In genomic region chr9:130920762-130921482, GRCh38 we compare ENCODE assay signal across 22 cellular contexts. TPM values are rescaled to one million over a fixed set of nuclear protein-coding genes. Genes with fewer than 3 reads are reported as not detected.
DNase-seq lines count a peak whose midpoint lies in the region; ATAC-seq and TF ChIP-seq lines count a peak whose summit lies in the region.
"Had no signal": no experiment of that assay in that cellular context is flagged by ENCODE, and none has a peak within 500 bp of the region (broad histone marks: within the 10 kb centered on the region; RNA-seq: fewer than 3 reads in every experiment).

No MANE protein-coding gene starts in this region.

- H2AK9ac ChIP-seq in IMR-90 (replicated peaks; ENCODE audit: low read depth, low read length, poor library complexity): peak overlapping the region; percentile 26

- no peak for ATAC-seq in IMR-90 (ENCODE audit: low read depth)
- ATAC-seq: A549 had no signal

- POLR2A ChIA-PET in IMR-90 (lab: Charles Lee; ENCODE audit: unreplicated experiment): no interaction called here

- H3K14ac ChIP-seq in IMR-90 (replicated peaks; ENCODE audit: low read depth, low read length): no peak overlapping the region

- H3K9me1 ChIP-seq in IMR-90 (ENCODE audit: insufficient read depth, low read length): no peaks in the 10 kb centered on the region

- no peak overlapping the region for H3K23ac ChIP-seq in IMR-90 (ENCODE audit: low read depth, low read length)

- H2AFZ ChIP-seq in IMR-90 (replicated peaks; ENCODE audit: low read length, poor library complexity): no peak overlapping the region

- H3K4me3 ChIP-seq in IMR-90 (ENCODE audit: insufficient read depth, low read depth, low read length): no peak overlapping the region
- H3K4me3 ChIP-seq: A549, MG63, SJSA1 had no signal

- no peak for TF ChIP-seq POLR2A in IMR-90 (IDR thresholded peaks at IDR 0.05; ENCODE audit: low read depth, low read length)

- H2BK20ac ChIP-seq in IMR-90 (ENCODE audit: low read depth, low read length): no peak overlapping the region

- H3K27me3 Mint-ChIP-seq in nephron progenitor cell (ENCODE audit: low read depth, poor library complexity): peaks cover 4% of the 10 kb centered on the region
- H3K27me3 Mint-ChIP-seq in activated T-helper 1 cell treated with anti-CD3 and anti-CD28 coated beads, Interleukin-12 subunit alpha, Interleukin-12 subunit beta, Interleukin-2, Interleukin-4 antibody, amounts not matched to agents 30 ng/mL and 10 ng/mL and 1 ng/mL, durations not matched to agents 14 hours and 24 hours and 36 hours (ENCODE audit: insufficient read depth): peaks cover 2% of the 10 kb centered on the region

- no peaks in the 10 kb centered on the region for H3K27me3 ChIP-seq in IMR-90 (ENCODE audit: control insufficient read depth, insufficient read depth, low read length)
- H3K27me3 ChIP-seq: MG63 had no signal

- peaks cover 56% of the 10 kb centered on the region for H3K4me1 Mint-ChIP-seq in nephron progenitor cell
- no peaks in the 10 kb centered on the region for H3K4me1 Mint-ChIP-seq in activated T-helper 1 cell treated with anti-CD3 and anti-CD28 coated beads, Interleukin-12 subunit alpha, Interleukin-12 subunit beta, Interleukin-2, Interleukin-4 antibody, amounts not matched to agents 30 ng/mL and 10 ng/mL and 1 ng/mL, durations not matched to agents 14 hours and 24 hours and 36 hours (ENCODE audit: low read depth)
- H3K4me1 Mint-ChIP-seq: CD14-positive monocyte; CD8-positive, alpha-beta memory T cell had no signal

- no peak for TF ChIP-seq RAD21 in IMR-90 (IDR thresholded peaks at IDR 0.05; ENCODE audit: low read length)

- intact Hi-C loops in IMR-90 (cut with micrococcal nuclease): no loop called here
- intact Hi-C loops in activated T-helper 1 cell treated with anti-CD3 and anti-CD28 coated beads, Interleukin-12 subunit alpha, Interleukin-12 subunit beta, Interleukin-2, Interleukin-4 antibody, amounts not matched to agents 30 ng/mL and 10 ng/mL and 1 ng/mL, durations not matched to agents 14 hours and 24 hours and 36 hours (cut with micrococcal nuclease): no loop called here

- H3K56ac ChIP-seq in IMR-90 (ENCODE audit: extremely low read depth, insufficient read depth, low read length): no peak overlapping the region

- H3K4me3 Mint-ChIP-seq in nephron progenitor cell: no peak overlapping the region
- no peak overlapping the region for H3K4me3 Mint-ChIP-seq in activated T-helper 1 cell treated with anti-CD3 and anti-CD28 coated beads, Interleukin-12 subunit alpha, Interleukin-12 subunit beta, Interleukin-2, Interleukin-4 antibody, amounts not matched to agents 30 ng/mL and 10 ng/mL and 1 ng/mL, durations not matched to agents 14 hours and 24 hours and 36 hours
- H3K4me3 Mint-ChIP-seq: CD14-positive monocyte; CD8-positive, alpha-beta memory T cell had no signal

- no peaks in the 10 kb centered on the region for H4K20me1 ChIP-seq in IMR-90 (ENCODE audit: insufficient read depth, low read length)

- no peak overlapping the region for H4K91ac ChIP-seq in IMR-90 (ENCODE audit: insufficient read depth, low read depth, low read length)

- no peaks in the 10 kb centered on the region for H3K9me3 ChIP-seq in IMR-90 (ENCODE audit: control insufficient read depth, insufficient read depth, low read length)
- H3K9me3 ChIP-seq: A549, MG63, SJSA1 had no signal

- no peaks in the 10 kb centered on the region for H3K79me1 ChIP-seq in IMR-90 (ENCODE audit: low read depth in 1 of 2, low read length in 2 of 2)

- no peak overlapping the region for H2BK5ac ChIP-seq in IMR-90 (ENCODE audit: low read depth, low read length, poor library complexity, severe bottlenecking)

- H3K27ac ChIP-seq in IMR-90 (ENCODE audit: insufficient read depth, low read length): no peak overlapping the region
- H3K27ac ChIP-seq: SJSA1 had no signal

- BruUV-seq in IMR-90 (replicated peaks; lab: Mats Ljungman, UMichigan): no TSS peak

- no peaks in the 10 kb centered on the region for H3K4me1 ChIP-seq in IMR-90 (ENCODE audit: control insufficient read depth, insufficient read depth, low read length)
- H3K4me1 ChIP-seq: A549, SJSA1 had no signal

- no peak for DNase-seq in IMR-90
- peak; percentile 82 for DNase-seq in ecto neural progenitor cell (ENCODE audit: low spot score)
- DNase-seq in nephron progenitor cell: peak; percentile 53
- peak; percentile 57 for DNase-seq in retina
- no peak for DNase-seq in anterior cingulate cortex (lab: John Stamatoyannopoulos, UW)
- no peak for DNase-seq in DMS153 (lab: John Stamatoyannopoulos, UW)
- DNase-seq in activated T-helper 1 cell treated with anti-CD3 and anti-CD28 coated beads, Interleukin-12 subunit alpha, Interleukin-12 subunit beta, Interleukin-2, Interleukin-4 antibody, amounts not matched to agents 30 ng/mL and 10 ng/mL and 1 ng/mL, durations not matched to agents 14 hours and 24 hours and 36 hours (ENCODE audit: low spot score): no peak
- DNase-seq: CD8-positive, alpha-beta memory T cell; H7; KG1; MG63; NCI-H1105 treated with DMSO at 0.1 percent for 48 hours; NCI-H146; NCI-H1930; NCI-H524 treated with DMSO at 0.1 percent for 48 hours; NCI-H82; Right ventricle myocardium superior; RPMI8226 had no signal

- no peak overlapping the region for H2BK120ac ChIP-seq in IMR-90 (ENCODE audit: low read depth, low read length)

- no peaks in the 10 kb centered on the region for H3K9me3 Mint-ChIP-seq in nephron progenitor cell
- H3K9me3 Mint-ChIP-seq in activated T-helper 1 cell treated with anti-CD3 and anti-CD28 coated beads, Interleukin-12 subunit alpha, Interleukin-12 subunit beta, Interleukin-2, Interleukin-4 antibody, amounts not matched to agents 30 ng/mL and 10 ng/mL and 1 ng/mL, durations not matched to agents 14 hours and 24 hours and 36 hours: no peaks in the 10 kb centered on the region
- H3K9me3 Mint-ChIP-seq: CD8-positive, alpha-beta memory T cell had no signal

- H3K36me3 ChIP-seq in IMR-90 (ENCODE audit: control insufficient read depth, insufficient read depth, low read length): no peaks in the 10 kb centered on the region
- H3K36me3 ChIP-seq: MG63, SJSA1 had no signal

- no peak overlapping the region for H3K9ac ChIP-seq in IMR-90 (ENCODE audit: low read depth, low read length)

- no peak overlapping the region for H2BK15ac ChIP-seq in IMR-90 (ENCODE audit: low read depth, low read length)

- CTCF ChIA-PET in IMR-90 (lab: Yijun Ruan, JAX): no interaction called here

- no peak overlapping the region for H3K27ac Mint-ChIP-seq in nephron progenitor cell
- H3K27ac Mint-ChIP-seq in activated T-helper 1 cell treated with anti-CD3 and anti-CD28 coated beads, Interleukin-12 subunit alpha, Interleukin-12 subunit beta, Interleukin-2, Interleukin-4 antibody, amounts not matched to agents 30 ng/mL and 10 ng/mL and 1 ng/mL, durations not matched to agents 14 hours and 24 hours and 36 hours: no peak overlapping the region
- H3K27ac Mint-ChIP-seq: CD14-positive monocyte; CD8-positive, alpha-beta memory T cell had no signal

- no peaks in the 10 kb centered on the region for H3K36me3 Mint-ChIP-seq in nephron progenitor cell (ENCODE audit: low read depth)
- H3K36me3 Mint-ChIP-seq in activated T-helper 1 cell treated with anti-CD3 and anti-CD28 coated beads, Interleukin-12 subunit alpha, Interleukin-12 subunit beta, Interleukin-2, Interleukin-4 antibody, amounts not matched to agents 30 ng/mL and 10 ng/mL and 1 ng/mL, durations not matched to agents 14 hours and 24 hours and 36 hours (ENCODE audit: low read depth): no peaks in the 10 kb centered on the region
- H3K36me3 Mint-ChIP-seq: CD14-positive monocyte; CD8-positive, alpha-beta memory T cell had no signal

- no peak overlapping the region for H4K5ac ChIP-seq in IMR-90 (ENCODE audit: low read depth, low read length)

- no peak overlapping the region for H4K8ac ChIP-seq in IMR-90 (ENCODE audit: low read depth in 2 of 2, low read length in 2 of 2)

- no peak overlapping the region for H3K4me2 ChIP-seq in IMR-90 (ENCODE audit: low read depth, low read length)
- H3K4me2 ChIP-seq: A549 had no signal

- H2AK5ac ChIP-seq in IMR-90 (ENCODE audit: low read depth, low read length): no peak overlapping the region

- dilution Hi-C loops in IMR-90 (cut with HindIII; ENCODE audit: low sequenced_read_pairs, unreplicated experiment): no loop called here

- in situ Hi-C loops in IMR-90 (cut with MboI; ENCODE audit: low sequenced_read_pairs): no loop called here

- H3K4ac ChIP-seq in IMR-90 (ENCODE audit: low read depth, low read length): no peak overlapping the region

- WGBS in IMR-90 (ENCODE audit: extremely low coverage in 2 of 2, insufficient read length in 1 of 2), 2 experiments: 73% methylated on average over 9 of the region's 17 CpGs; no CpG with 5 or more reads in 1 of the 2 experiments

- H3K18ac ChIP-seq in IMR-90 (ENCODE audit: low read depth, low read length): no peak overlapping the region

- TF ChIP-seq CTCF in IMR-90 (conservative IDR thresholded peaks at IDR 0.05; ENCODE audit: low read depth, low read length) (no peak), nephron progenitor cell (IDR thresholded peaks at IDR 0.05) (no peak)

TF ChIP-seq in IMR-90, 13 proteins besides CTCF, POLR2A, EP300 and RAD21 (continues in another document):
- no peak for TF ChIP-seq SMC3 (IDR thresholded peaks at IDR 0.05; ENCODE audit: low read depth, low read length)
- TF ChIP-seq BHLHE40 (IDR thresholded peaks at IDR 0.05; ENCODE audit: low read depth, low read length): no peak
- no peak for TF ChIP-seq NFE2L2 (IDR thresholded peaks at IDR 0.05; ENCODE audit: low read depth, low read length)
- no peak for TF ChIP-seq MAFK (IDR thresholded peaks at IDR 0.05; ENCODE audit: low read depth, low read length)
- no peak for TF ChIP-seq RCOR1 (IDR thresholded peaks at IDR 0.05; ENCODE audit: insufficient replicate concordance, low read length)

RNA-seq across cellular contexts. Expression of gene FIBCD1, which starts 18.1 kb away (rescaled TPM):
- 1.1 and 2.2 TPM in 2 replicates for total RNA-seq in IMR-90 (2012; rRNA removed)
- 10.1 and 12.2 TPM in 2 replicates for polyA plus RNA-seq in IMR-90 (2012; rRNA removed)
- 8.8 and 15.2 TPM in 2 replicates for polyA plus RNA-seq in IMR-90 (2012; cell fraction: cytosol; rRNA removed)
- polyA plus RNA-seq in IMR-90 (2012; cell fraction: nucleus; rRNA removed; ENCODE audit: low replicate concordance): 11.6 and 31.9 TPM in 2 replicates
- not detected in 2 replicates for total RNA-seq in activated T-helper 1 cell treated with anti-CD3 and anti-CD28 coated beads, Interleukin-12 subunit alpha, Interleukin-12 subunit beta, Interleukin-2, Interleukin-4 antibody, amounts not matched to agents 30 ng/mL and 10 ng/mL and 1 ng/mL, durations not matched to agents 14 hours and 24 hours and 36 hours
- total RNA-seq: CD8-positive, alpha-beta memory T cell had no signal
- polyA plus RNA-seq: CD14-positive monocyte; CD8-positive, alpha-beta memory T cell had no signal

RNA-seq across cellular contexts. Expression of gene QRFP, which starts 24.3 kb away (rescaled TPM):
- total RNA-seq in IMR-90 (2012; rRNA removed): not detected in 2 replicates
- not detected in 2 replicates for polyA plus RNA-seq in IMR-90 (2012; rRNA removed)
- polyA plus RNA-seq in IMR-90 (2012; cell fraction: cytosol; rRNA removed): not detected in 2 replicates
- not detected in 2 replicates for polyA plus RNA-seq in IMR-90 (2012; cell fraction: nucleus; rRNA removed; ENCODE audit: low replicate concordance)
- total RNA-seq in activated T-helper 1 cell treated with anti-CD3 and anti-CD28 coated beads, Interleukin-12 subunit alpha, Interleukin-12 subunit beta, Interleukin-2, Interleukin-4 antibody, amounts not matched to agents 30 ng/mL and 10 ng/mL and 1 ng/mL, durations not matched to agents 14 hours and 24 hours and 36 hours: not detected in 2 replicates
- total RNA-seq: CD8-positive, alpha-beta memory T cell; H7; HT1080; Right ventricle myocardium superior; SJSA1 had no signal
- polyA plus RNA-seq: A549; CD8-positive, alpha-beta memory T cell had no signal

Comparison
In these comparisons a context has a peak if more than half of its experiments do, and no peak if none do; other contexts are left out.
1. DNase-seq: peak in ecto neural progenitor cell (single experiment), nephron progenitor cell (single experiment) and retina (single experiment); none in IMR-90 (single experiment), anterior cingulate cortex (0 of 58), DMS153 (single experiment) and activated T-helper 1 cell treated with anti-CD3 and anti-CD28 coated beads, Interleukin-12 subunit alpha, Interleukin-12 subunit beta, Interleukin-2, Interleukin-4 antibody, amounts not matched to agents 30 ng/mL and 10 ng/mL and 1 ng/mL, durations not matched to agents 14 hours and 24 hours and 36 hours (single experiment).